In genomic region chr2:201237486-201238241, GRCh38 we compare ENCODE assay signal across 11 cellular contexts. TPM values are rescaled to one million over a fixed set of nuclear protein-coding genes. Genes with fewer than 3 reads are reported as not detected.
DNase-seq lines count a peak whose midpoint lies in the region; ATAC-seq and TF ChIP-seq lines count a peak whose summit lies in the region.
"Had no signal": no experiment of that assay in that cellular context is flagged by ENCODE, and none has a peak within 500 bp of the region (broad histone marks: within the 10 kb centered on the region; RNA-seq: fewer than 3 reads in every experiment).

No MANE protein-coding gene starts in this region.

- H3K4me1 ChIP-seq in CD8-positive, alpha-beta memory T cell (ENCODE audit: insufficient read depth, low read length) = peaks cover 38% of the 10 kb centered on the region

- peaks cover 57 to 75% (median 69%) of the 10 kb centered on the region in 3 donors for H3K4me1 Mint-ChIP-seq in CD8-positive, alpha-beta memory T cell
- peaks cover 19% of the 10 kb centered on the region for H3K4me1 Mint-ChIP-seq in chondrocyte (ENCODE audit: low read depth)

- CTCF ChIA-PET in CD8-positive, alpha-beta memory T cell (lab: Charles Lee) = interaction anchor here (0.8 to 2.5 kb wide), 6 partner anchors 16 to 130 kb away, joined by 3 to 72 read pairs (median 13); partner anchors contain the start of gene CASP8

- POLR2A ChIA-PET in CD8-positive, alpha-beta memory T cell (lab: Charles Lee) = interaction anchor here (0.7 to 2.2 kb wide), 4 partner anchors 11 to 165 kb away, joined by 3 to 22 read pairs (median 6); partner anchors contain the start of gene CASP8

- peaks cover 33 to 59% (median 34%) of the 10 kb centered on the region in 3 donors for H3K36me3 Mint-ChIP-seq in CD8-positive, alpha-beta memory T cell
- no peaks in the 10 kb centered on the region for H3K36me3 Mint-ChIP-seq in chondrocyte (ENCODE audit: low read depth)

- TF ChIP-seq CTCF in AG10803 (conservative IDR thresholded peaks at IDR 0.05; ENCODE audit: low read length) (no peak), chondrocyte (IDR thresholded peaks at IDR 0.05) (no peak)

- no peaks in the 10 kb centered on the region for H3K9me3 ChIP-seq in CD8-positive, alpha-beta memory T cell (ENCODE audit: low read length)

- no peak for ATAC-seq in left ventricle myocardium superior

- H3K27me3 ChIP-seq in CD8-positive, alpha-beta memory T cell (ENCODE audit: insufficient read depth, low read length, poor library complexity, severe bottlenecking) = no peaks in the 10 kb centered on the region

- DNase-seq in AG10803 (ENCODE audit: low read depth) = peak; percentile 72
- DNase-seq in CD8-positive, alpha-beta memory T cell = no peak
- DNase-seq in OCI-M1 (lab: John Stamatoyannopoulos, UW) = peak; percentile 83
- no peak for DNase-seq in chondrocyte (ENCODE audit: low spot score)
- no peak for DNase-seq in NCI-H1105 (lab: John Stamatoyannopoulos, UW)
- DNase-seq in left ventricle myocardium superior = no peak
- no peak for DNase-seq in NK-92 (lab: John Stamatoyannopoulos, UW; ENCODE audit: unreplicated experiment)
- no peak for DNase-seq in NCI-H1417 treated with DMSO at 0.1 percent for 48 hours (lab: John Stamatoyannopoulos, UW)
- DNase-seq: posterior cingulate gyrus, RPMI8226 had no signal

- intact Hi-C loops in left ventricle myocardium superior (cut with micrococcal nuclease) = loop anchor here (5.0 kb wide), 1 partner anchor 125 kb away; no protein-coding TSS in a partner anchor

- H3K27me3 Mint-ChIP-seq in CD8-positive, alpha-beta memory T cell = no peaks in the 10 kb centered on the region
- H3K27me3 Mint-ChIP-seq in chondrocyte (ENCODE audit: low read depth) = no peaks in the 10 kb centered on the region

- no peaks in the 10 kb centered on the region for H3K9me3 Mint-ChIP-seq in CD8-positive, alpha-beta memory T cell
- H3K9me3 Mint-ChIP-seq in chondrocyte (ENCODE audit: low read depth) = peaks cover 15% of the 10 kb centered on the region

- H3K36me3 ChIP-seq in CD8-positive, alpha-beta memory T cell (ENCODE audit: insufficient read depth, low read length) = peaks cover 6% of the 10 kb centered on the region

- H3K27ac Mint-ChIP-seq in CD8-positive, alpha-beta memory T cell = peak overlapping the region in 7 of 8 donors; percentile 51 to 90 (median 72)
- peak overlapping the region; percentile 27 for H3K27ac Mint-ChIP-seq in chondrocyte (ENCODE audit: unreplicated experiment)

- H3K4me3 Mint-ChIP-seq in CD8-positive, alpha-beta memory T cell = peak overlapping the region in 5 of 7 donors; percentile 14 to 96 (median 21)
- no peak overlapping the region for H3K4me3 Mint-ChIP-seq in chondrocyte (ENCODE audit: unreplicated experiment)

- no peak overlapping the region for H3K4me3 ChIP-seq in AG10803 (ENCODE audit: low read length)
- H3K4me3 ChIP-seq in CD8-positive, alpha-beta memory T cell (ENCODE audit: low read length) = no peak overlapping the region

- H3K27ac ChIP-seq in CD8-positive, alpha-beta memory T cell (ENCODE audit: low read depth, low read length) = no peak overlapping the region
- H3K27ac ChIP-seq: C4-2B had no signal

RNA-seq across cellular contexts. Expression of gene CASP8, which starts 22.7 kb away (rescaled TPM):
- 10 to 100 TPM; 48.1 to 55.5 TPM for total RNA-seq in CD8-positive, alpha-beta memory T cell
- polyA plus RNA-seq in CD8-positive, alpha-beta memory T cell = 108 TPM
- total RNA-seq in chondrocyte (3.0 to 7.6 TPM (median 4.0 TPM) in 3 replicates), left ventricle myocardium superior (2.7 TPM)

RNA-seq across cellular contexts. Expression of gene CASP10, which starts 54.7 kb away (rescaled TPM):
- total RNA-seq in CD8-positive, alpha-beta memory T cell = 1 to 10 TPM; 6.7 to 7.3 TPM
- polyA plus RNA-seq in CD8-positive, alpha-beta memory T cell = 8.1 TPM
- 0.05 to 0.15 TPM in 2 of 3 replicates, not detected in the other for total RNA-seq in chondrocyte
- total RNA-seq in left ventricle myocardium superior = 6.4 TPM

Comparison
In these comparisons a context has a peak if more than half of its experiments do, and no peak if none do; other contexts are left out.
1. DNase-seq: peak in AG10803 (single experiment) and OCI-M1 (single experiment); none in CD8-positive, alpha-beta memory T cell (0 of 5), chondrocyte (single experiment), NCI-H1105 (single experiment), left ventricle myocardium superior (single experiment), NK-92 (single experiment) and NCI-H1417 treated with DMSO at 0.1 percent for 48 hours (single experiment).